1 cellular context compared by ENCODE assay signal in genomic region chr9:98087420-98088354, GRCh38.
TF ChIP-seq lines count a peak whose summit lies in the region.

No MANE protein-coding gene starts in this region.

TF ChIP-seq in WTC11, 78 proteins besides CTCF, POLR2A, EP300 and RAD21 (continued from another document):
- TF ChIP-seq, protein P1, sequence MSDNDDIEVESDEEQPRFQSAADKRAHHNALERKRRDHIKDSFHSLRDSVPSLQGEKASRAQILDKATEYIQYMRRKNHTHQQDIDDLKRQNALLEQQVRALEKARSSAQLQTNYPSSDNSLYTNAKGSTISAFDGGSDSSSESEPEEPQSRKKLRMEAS (CRISPR knock-in tag; IDR thresholded peaks at IDR 0.05): peak; percentile 93
- TF ChIP-seq SP1 (CRISPR knock-in tag; conservative IDR thresholded peaks at IDR 0.05): peak; percentile 85
- 0 out of 2 replicates have a peak, but pooled peaks have one; percentile 9 for TF ChIP-seq SMAD4 (CRISPR knock-in tag; IDR thresholded peaks at IDR 0.05)
- peak; percentile 85; the same call in 1 of the 2 replicates for TF ChIP-seq ELF4 (CRISPR knock-in tag; IDR thresholded peaks at IDR 0.05; ENCODE audit: low read depth)
- TF ChIP-seq ERG (CRISPR knock-in tag; IDR thresholded peaks at IDR 0.05): no peak
- peak; percentile 91; the same call in 1 of the 2 replicates for TF ChIP-seq TCF7 (CRISPR knock-in tag; IDR thresholded peaks at IDR 0.05; ENCODE audit: low read depth)
- TF ChIP-seq ZNF121 (CRISPR knock-in tag; IDR thresholded peaks at IDR 0.05): no peak
